Comparison of ENCODE assay signal across 1 cellular context in the genomic region with DNA sequence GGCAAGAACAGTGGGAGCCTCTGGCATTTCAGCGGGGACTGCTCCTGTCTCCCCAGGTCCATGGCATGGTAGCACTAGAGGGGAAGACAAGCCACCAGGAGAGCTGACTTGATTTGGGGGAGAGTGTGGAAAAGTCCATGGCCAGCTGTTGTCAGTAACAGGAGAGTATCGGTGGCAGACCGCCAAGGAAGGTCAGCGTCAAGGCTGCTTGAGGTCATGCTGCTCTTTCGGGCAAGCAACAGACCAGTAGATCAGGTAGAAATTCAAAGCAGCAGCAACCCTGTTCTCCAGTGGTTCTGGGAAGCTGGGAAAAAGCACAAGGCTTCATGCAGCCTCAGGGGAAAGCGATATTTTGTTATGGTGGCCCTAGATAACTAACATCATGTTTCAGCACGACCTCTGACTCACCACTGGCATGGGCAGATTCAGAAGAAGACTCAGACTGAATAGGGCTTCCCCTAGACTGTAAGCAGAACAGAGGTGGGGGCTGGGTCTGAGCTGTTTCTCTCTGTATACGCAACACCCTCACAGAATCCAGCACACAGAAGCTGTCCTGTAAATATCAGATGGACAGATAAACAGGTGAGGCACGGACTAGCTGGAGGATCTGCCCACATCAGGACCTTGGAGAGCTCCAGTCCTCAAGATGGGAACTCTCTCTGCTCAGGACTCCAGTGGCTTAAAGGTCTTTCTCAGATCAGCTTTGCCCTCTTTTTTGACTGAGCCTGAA.
A peak's percentile ranks its signal among the peaks of the same experiment; 100 is the strongest.
TF ChIP-seq lines count a peak whose summit lies in the region.

No MANE protein-coding gene starts in this region.

TF ChIP-seq in HepG2, 621 proteins besides CTCF, POLR2A, EP300 and RAD21:
- TF ChIP-seq, protein P1, sequence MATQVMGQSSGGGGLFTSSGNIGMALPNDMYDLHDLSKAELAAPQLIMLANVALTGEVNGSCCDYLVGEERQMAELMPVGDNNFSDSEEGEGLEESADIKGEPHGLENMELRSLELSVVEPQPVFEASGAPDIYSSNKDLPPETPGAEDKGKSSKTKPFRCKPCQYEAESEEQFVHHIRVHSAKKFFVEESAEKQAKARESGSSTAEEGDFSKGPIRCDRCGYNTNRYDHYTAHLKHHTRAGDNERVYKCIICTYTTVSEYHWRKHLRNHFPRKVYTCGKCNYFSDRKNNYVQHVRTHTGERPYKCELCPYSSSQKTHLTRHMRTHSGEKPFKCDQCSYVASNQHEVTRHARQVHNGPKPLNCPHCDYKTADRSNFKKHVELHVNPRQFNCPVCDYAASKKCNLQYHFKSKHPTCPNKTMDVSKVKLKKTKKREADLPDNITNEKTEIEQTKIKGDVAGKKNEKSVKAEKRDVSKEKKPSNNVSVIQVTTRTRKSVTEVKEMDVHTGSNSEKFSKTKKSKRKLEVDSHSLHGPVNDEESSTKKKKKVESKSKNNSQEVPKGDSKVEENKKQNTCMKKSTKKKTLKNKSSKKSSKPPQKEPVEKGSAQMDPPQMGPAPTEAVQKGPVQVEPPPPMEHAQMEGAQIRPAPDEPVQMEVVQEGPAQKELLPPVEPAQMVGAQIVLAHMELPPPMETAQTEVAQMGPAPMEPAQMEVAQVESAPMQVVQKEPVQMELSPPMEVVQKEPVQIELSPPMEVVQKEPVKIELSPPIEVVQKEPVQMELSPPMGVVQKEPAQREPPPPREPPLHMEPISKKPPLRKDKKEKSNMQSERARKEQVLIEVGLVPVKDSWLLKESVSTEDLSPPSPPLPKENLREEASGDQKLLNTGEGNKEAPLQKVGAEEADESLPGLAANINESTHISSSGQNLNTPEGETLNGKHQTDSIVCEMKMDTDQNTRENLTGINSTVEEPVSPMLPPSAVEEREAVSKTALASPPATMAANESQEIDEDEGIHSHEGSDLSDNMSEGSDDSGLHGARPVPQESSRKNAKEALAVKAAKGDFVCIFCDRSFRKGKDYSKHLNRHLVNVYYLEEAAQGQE (IDR thresholded peaks at IDR 0.05; ENCODE audit: borderline replicate concordance in 1 of 2, low read depth in 1 of 2, low read length in 2 of 2), result peak; percentile 77 to 95
- TF ChIP-seq MIER2 (CRISPR knock-in tag; IDR thresholded peaks at IDR 0.05) (peak; percentile 93), ZSCAN9 (CRISPR knock-in tag; IDR thresholded peaks at IDR 0.05; ENCODE audit: borderline replicate concordance) (0 out of 2 replicates have a peak, but pooled peaks have one; percentile 50), ISX (CRISPR knock-in tag; conservative IDR thresholded peaks at IDR 0.05) (no peak), SMYD3 (CRISPR knock-in tag; IDR thresholded peaks at IDR 0.05) (no peak), ZNF256 (CRISPR knock-in tag; conservative IDR thresholded peaks at IDR 0.05) (no peak), EHMT2 (IDR thresholded peaks at IDR 0.05; ENCODE audit: borderline replicate concordance, low read depth, low read length) (peak; percentile 73; the same call in 1 of the 2 replicates)
